In the genomic region with DNA sequence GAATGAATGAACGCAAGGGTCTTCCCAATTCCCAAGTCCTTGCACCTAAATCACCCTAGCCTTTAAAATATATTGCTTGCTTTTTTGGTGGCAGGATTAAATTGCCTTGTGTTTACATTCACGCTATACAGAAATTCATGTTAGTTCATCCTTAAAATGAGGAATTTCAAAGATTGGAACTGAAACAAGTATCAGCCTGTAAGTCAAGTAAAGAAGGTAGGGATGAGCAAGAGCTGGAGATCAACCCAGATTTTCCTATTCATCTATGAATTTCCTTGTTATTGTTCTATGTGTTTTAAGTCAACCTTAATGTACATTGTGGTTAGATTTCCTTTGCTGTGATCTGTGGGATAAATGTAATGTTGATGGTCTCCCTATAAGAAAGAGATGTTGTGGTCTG, we compare ENCODE assay signal across 19 cellular contexts.
"Had no signal": no experiment of that assay in that cellular context is flagged by ENCODE, and none has a peak within 500 bp of the region (broad histone marks: within the 10 kb centered on the region; RNA-seq: fewer than 3 reads in every experiment).

No MANE protein-coding gene starts in this region.

- H3K27ac ChIP-seq: RWPE1, SJSA1, SK-N-MC had no signal

- H3K4me1 ChIP-seq: SJSA1 had no signal

- DNase-seq: KBM-7, MV-4-11, NCI-H1048, NCI-H1105, NCI-H1417, NCI-H1436 treated with DMSO at 0.1 percent for 48 hours, NCI-H1694, NCI-H187 treated with DMSO at 0.1 percent for 48 hours, NCI-H2029 treated with DMSO at 0.1 percent for 48 hours, NCI-H2171 treated with DMSO at 0.1 percent for 48 hours, NCI-H524, NCI-H526 treated with DMSO at 0.1 percent for 48 hours, NCI-H774, Right ventricle myocardium superior, SIG-M5 had no signal

- H3K27me3 ChIP-seq: SJSA1 had no signal

- H3K9me3 ChIP-seq: SJSA1 had no signal

- H3K4me3 ChIP-seq: SJSA1, SK-N-MC had no signal

- H3K36me3 ChIP-seq: SJSA1 had no signal

- ATAC-seq: Panc1 had no signal
